19 cellular contexts compared by ENCODE assay signal in the genomic region with DNA sequence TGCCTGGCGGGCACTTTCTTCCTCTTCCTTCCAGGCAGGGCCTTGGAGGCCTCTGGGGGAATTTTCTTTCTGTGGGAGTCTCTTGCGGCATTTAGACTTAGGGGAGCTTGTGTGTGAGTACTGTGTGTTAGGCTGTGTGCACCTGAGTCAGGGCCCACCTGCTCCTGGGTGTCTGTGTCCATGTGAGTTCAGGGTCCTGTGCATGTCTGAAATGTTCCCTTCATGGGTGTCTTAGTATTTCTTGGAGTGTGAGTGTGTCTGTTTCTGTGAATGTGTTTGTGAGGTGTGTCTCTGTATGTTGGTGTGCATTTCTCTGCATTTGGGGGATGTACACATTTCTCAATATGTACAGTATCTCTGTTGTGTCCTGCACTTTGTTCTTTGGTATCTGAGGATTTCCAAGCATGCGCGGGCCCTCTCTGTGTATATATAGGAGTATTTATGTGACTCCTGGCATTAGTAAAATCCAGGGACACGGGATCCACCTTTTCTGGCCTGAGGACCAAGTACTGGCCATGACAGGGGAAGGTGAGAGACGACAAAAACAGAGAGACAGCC. TPM values are rescaled to one million over a fixed set of nuclear protein-coding genes. Genes with fewer than 3 reads are reported as not detected.
A peak's percentile ranks its signal among the peaks of the same experiment; 100 is the strongest.
DNase-seq lines count a peak whose midpoint lies in the region; ATAC-seq and TF ChIP-seq lines count a peak whose summit lies in the region.
"Had no signal": no experiment of that assay in that cellular context is flagged by ENCODE, and none has a peak within 500 bp of the region (broad histone marks: within the 10 kb centered on the region; RNA-seq: fewer than 3 reads in every experiment).

No MANE protein-coding gene starts in this region.

- no peak overlapping the region for H3K9ac ChIP-seq in HCT116 (ENCODE audit: low read length)
- H3K9ac ChIP-seq in neural progenitor cell: no peak overlapping the region

- H3K27ac Mint-ChIP-seq in activated CD8-positive, alpha-beta T cell treated with anti-CD3 and anti-CD28 coated beads, Interleukin-2, amount 10 ng/mL, durations not matched to agents 7 days and 5 days: peak overlapping the region; percentile 18
- H3K27ac Mint-ChIP-seq in activated CD8-positive, alpha-beta T cell treated with anti-CD3 and anti-CD28 coated beads for 36 hours: no peak overlapping the region
- H3K27ac Mint-ChIP-seq in endothelial cell (ENCODE audit: unreplicated experiment): peak overlapping the region; percentile 43
- no peak overlapping the region for H3K27ac Mint-ChIP-seq in neural progenitor cell

- ATAC-seq in activated CD8-positive, alpha-beta T cell treated with anti-CD3 and anti-CD28 coated beads, Interleukin-2, amount 10 ng/mL, durations not matched to agents 7 days and 5 days: no peak
- ATAC-seq in activated CD8-positive, alpha-beta T cell treated with anti-CD3 and anti-CD28 coated beads for 36 hours: no peak
- no peak for ATAC-seq in HCT116
- ATAC-seq: left cardiac atrium; stimulated activated naive CD8-positive, alpha-beta T cell treated with anti-CD3 and anti-CD28 coated beads, Interleukin-15, amount 100 ng/mL, for 72 hours had no signal

- POLR2A ChIA-PET in activated CD8-positive, alpha-beta T cell treated with anti-CD3 and anti-CD28 coated beads, Interleukin-2, amount 10 ng/mL, durations not matched to agents 7 days and 5 days (lab: Charles Lee): no interaction called here
- POLR2A ChIA-PET in activated CD8-positive, alpha-beta T cell treated with anti-CD3 and anti-CD28 coated beads for 36 hours (lab: Charles Lee): interaction anchor here (0.8 to 1.1 kb wide), 2 partner anchors 18 to 194 kb away, joined by 3 to 5 read pairs; partner anchors contain the start of genes CLSPN and NCDN
- POLR2A ChIA-PET in HCT116 (lab: Charles Lee): no interaction called here

- no peak for TF ChIP-seq RAD21 in HCT116 (IDR thresholded peaks at IDR 0.05; ENCODE audit: low read depth)

- peak overlapping the region; percentile 74 for H3K4me3 Mint-ChIP-seq in activated CD8-positive, alpha-beta T cell treated with anti-CD3 and anti-CD28 coated beads, Interleukin-2, amount 10 ng/mL, durations not matched to agents 7 days and 5 days
- no peak overlapping the region for H3K4me3 Mint-ChIP-seq in activated CD8-positive, alpha-beta T cell treated with anti-CD3 and anti-CD28 coated beads for 36 hours
- H3K4me3 Mint-ChIP-seq in endothelial cell (ENCODE audit: unreplicated experiment): peak overlapping the region; percentile 83
- H3K4me3 Mint-ChIP-seq in neural progenitor cell: peak overlapping the region; percentile 17

- RAD21 ChIA-PET in HCT116 (lab: Charles Lee; ENCODE audit: low non-redundant PET in 1 of 2, low total read pairs in 2 of 2, uncharacterized antibody in 2 of 2, unreplicated experiment in 2 of 2): no interaction called here

- H3K4me2 ChIP-seq in HCT116 (ENCODE audit: low read length) (no peak overlapping the region), neural progenitor cell (no peak overlapping the region)

- BruUV-seq in HCT116 (replicated peaks; lab: Mats Ljungman, UMichigan): TSS peak; percentile 63

- H3K4me3 ChIP-seq in HCT116 (replicated peaks in 1 of 2; ENCODE audit: low read depth in 1 of 2, low read length in 2 of 2) (no peak overlapping the region), neural progenitor cell (no peak overlapping the region), thyroid gland (replicated peaks in 1 of 3) (no peak overlapping the region), suprapubic skin (no peak overlapping the region)
- H3K4me3 ChIP-seq: cardiac muscle cell, uterus had no signal

- WGBS in thyroid gland, 2 donors: 94 to 98% methylated on average over 6 of the region's 6 CpGs
- WGBS in suprapubic skin: 67% methylated on average over 6 of the region's 6 CpGs

- H3K36me3 ChIP-seq in HCT116 (ENCODE audit: control insufficient read depth in 1 of 2, insufficient read depth in 2 of 2, low read length in 2 of 2): no peaks in the 10 kb centered on the region
- no peaks in the 10 kb centered on the region for H3K36me3 ChIP-seq in neural progenitor cell
- no peaks in the 10 kb centered on the region for H3K36me3 ChIP-seq in thyroid gland
- no peaks in the 10 kb centered on the region for H3K36me3 ChIP-seq in suprapubic skin
- H3K36me3 ChIP-seq: cardiac muscle cell, uterus had no signal

- no peaks in the 10 kb centered on the region for H4K20me1 ChIP-seq in HCT116 (ENCODE audit: insufficient read depth)
- H4K20me1 ChIP-seq in neural progenitor cell (ENCODE audit: low read depth): peaks cover 41% of the 10 kb centered on the region

- peaks cover 36% of the 10 kb centered on the region for H3K4me1 Mint-ChIP-seq in activated CD8-positive, alpha-beta T cell treated with anti-CD3 and anti-CD28 coated beads, Interleukin-2, amount 10 ng/mL, durations not matched to agents 7 days and 5 days (ENCODE audit: low read depth)
- H3K4me1 Mint-ChIP-seq in activated CD8-positive, alpha-beta T cell treated with anti-CD3 and anti-CD28 coated beads for 36 hours (ENCODE audit: low read depth): peaks cover 20% of the 10 kb centered on the region
- H3K4me1 Mint-ChIP-seq in endothelial cell (ENCODE audit: unreplicated experiment): peaks cover 25% of the 10 kb centered on the region
- peaks cover 24% of the 10 kb centered on the region for H3K4me1 Mint-ChIP-seq in neural progenitor cell

- H3K27me3 ChIP-seq in HCT116 (ENCODE audit: insufficient read depth, low read length): no peaks in the 10 kb centered on the region
- peaks cover 98% of the 10 kb centered on the region for H3K27me3 ChIP-seq in neural progenitor cell
- peaks cover 16% of the 10 kb centered on the region for H3K27me3 ChIP-seq in thyroid gland
- H3K27me3 ChIP-seq in suprapubic skin: peaks cover 13% of the 10 kb centered on the region
- H3K27me3 ChIP-seq: uterus had no signal

- no peaks in the 10 kb centered on the region for H3K9me2 ChIP-seq in HCT116 (ENCODE audit: insufficient read depth)

- H3F3A ChIP-seq in neural progenitor cell (ENCODE audit: low read depth): peaks cover 29% of the 10 kb centered on the region

- CTCF ChIA-PET in activated CD8-positive, alpha-beta T cell treated with anti-CD3 and anti-CD28 coated beads, Interleukin-2, amount 10 ng/mL, durations not matched to agents 7 days and 5 days (lab: Charles Lee): interaction anchor here (1.0 kb wide), 1 partner anchor 11 kb away, joined by 5 read pairs; no protein-coding TSS in a partner anchor
- CTCF ChIA-PET in activated CD8-positive, alpha-beta T cell treated with anti-CD3 and anti-CD28 coated beads for 36 hours (lab: Charles Lee): interaction anchor here (1.0 kb wide), 1 partner anchor 125 kb away, joined by 3 read pairs; no protein-coding TSS in a partner anchor
- CTCF ChIA-PET in HCT116 (lab: Charles Lee): no interaction called here

- TF ChIP-seq CTCF in activated CD8-positive, alpha-beta T cell treated with anti-CD3 and anti-CD28 coated beads for 36 hours (IDR thresholded peaks at IDR 0.05): no peak
- TF ChIP-seq CTCF in HCT116 (IDR thresholded peaks at IDR 0.05 in 2 of 3, conservative IDR thresholded peaks at IDR 0.05 in 1 of 3; ENCODE audit: borderline replicate concordance in 1 of 3, insufficient read depth in 1 of 3, low read depth in 2 of 3, low read length in 2 of 3) (no peak), endothelial cell (IDR thresholded peaks at IDR 0.05; ENCODE audit: unreplicated experiment) (no peak), neural progenitor cell (IDR thresholded peaks at IDR 0.05) (no peak), thyroid gland (IDR thresholded peaks at IDR 0.05) (no peak), suprapubic skin (IDR thresholded peaks at IDR 0.05) (no peak)

- H3K4me1 ChIP-seq in HCT116 (ENCODE audit: control insufficient read depth in 1 of 2, insufficient read depth in 2 of 2, low read length in 2 of 2): peaks cover 12 to 29% of the 10 kb centered on the region in 2 experiments; a peak in 3 of 4 replicates
- peaks cover 13% of the 10 kb centered on the region for H3K4me1 ChIP-seq in neural progenitor cell
- H3K4me1 ChIP-seq in thyroid gland: peaks cover 13 to 26% of the 10 kb centered on the region in 2 donors
- H3K4me1 ChIP-seq in suprapubic skin: peaks cover 58% of the 10 kb centered on the region

- peaks cover 10% of the 10 kb centered on the region for H3K36me3 Mint-ChIP-seq in activated CD8-positive, alpha-beta T cell treated with anti-CD3 and anti-CD28 coated beads, Interleukin-2, amount 10 ng/mL, durations not matched to agents 7 days and 5 days (ENCODE audit: low read depth)
- no peaks in the 10 kb centered on the region for H3K36me3 Mint-ChIP-seq in activated CD8-positive, alpha-beta T cell treated with anti-CD3 and anti-CD28 coated beads for 36 hours (ENCODE audit: low read depth)
- H3K36me3 Mint-ChIP-seq in endothelial cell (ENCODE audit: low read depth, unreplicated experiment) (peaks cover 17% of the 10 kb centered on the region), neural progenitor cell (peaks cover 2% of the 10 kb centered on the region)

- H3K27ac ChIP-seq in HCT116 (ENCODE audit: low read depth, low read length): no peak overlapping the region
- H3K27ac ChIP-seq in neural progenitor cell: no peak overlapping the region
- H3K27ac ChIP-seq in thyroid gland: no peak overlapping the region
- H3K27ac ChIP-seq in suprapubic skin: no peak overlapping the region
- H3K27ac ChIP-seq in caudate nucleus (ENCODE audit: low read depth, low read length): no peak overlapping the region
- H3K27ac ChIP-seq: cardiac muscle cell, uterus had no signal

- no peaks in the 10 kb centered on the region for H3K9me3 ChIP-seq in HCT116 (ENCODE audit: control insufficient read depth in 1 of 2, insufficient read depth in 1 of 2, low read depth in 1 of 2, low read length in 2 of 2)
- H3K9me3 ChIP-seq in neural progenitor cell (ENCODE audit: low read depth): no peaks in the 10 kb centered on the region
- no peaks in the 10 kb centered on the region for H3K9me3 ChIP-seq in thyroid gland
- no peaks in the 10 kb centered on the region for H3K9me3 ChIP-seq in suprapubic skin
- H3K9me3 ChIP-seq: uterus had no signal

- H3K79me2 ChIP-seq in HCT116 (ENCODE audit: insufficient read depth, low read length): no peaks in the 10 kb centered on the region
- no peaks in the 10 kb centered on the region for H3K79me2 ChIP-seq in neural progenitor cell (ENCODE audit: low read depth)

- H3K9me3 Mint-ChIP-seq in activated CD8-positive, alpha-beta T cell treated with anti-CD3 and anti-CD28 coated beads, Interleukin-2, amount 10 ng/mL, durations not matched to agents 7 days and 5 days (ENCODE audit: insufficient read depth): no peaks in the 10 kb centered on the region
- H3K9me3 Mint-ChIP-seq in activated CD8-positive, alpha-beta T cell treated with anti-CD3 and anti-CD28 coated beads for 36 hours: no peaks in the 10 kb centered on the region
- H3K9me3 Mint-ChIP-seq in endothelial cell (ENCODE audit: unreplicated experiment) (no peaks in the 10 kb centered on the region), neural progenitor cell (peaks cover 3% of the 10 kb centered on the region)
- H3K9me3 Mint-ChIP-seq: stimulated activated naive CD8-positive, alpha-beta T cell treated with anti-CD3 and anti-CD28 coated beads, Interleukin-15, amount 100 ng/mL, for 72 hours had no signal

- peaks cover 21% of the 10 kb centered on the region for H3K27me3 Mint-ChIP-seq in activated CD8-positive, alpha-beta T cell treated with anti-CD3 and anti-CD28 coated beads, Interleukin-2, amount 10 ng/mL, durations not matched to agents 7 days and 5 days (ENCODE audit: low read depth)
- peaks cover 10% of the 10 kb centered on the region for H3K27me3 Mint-ChIP-seq in activated CD8-positive, alpha-beta T cell treated with anti-CD3 and anti-CD28 coated beads for 36 hours
- H3K27me3 Mint-ChIP-seq in endothelial cell (ENCODE audit: unreplicated experiment) (peaks cover 27% of the 10 kb centered on the region), neural progenitor cell (ENCODE audit: insufficient read depth, low read depth) (peaks cover 63% of the 10 kb centered on the region)

- intact Hi-C loops in activated CD8-positive, alpha-beta T cell treated with anti-CD3 and anti-CD28 coated beads for 36 hours (cut with micrococcal nuclease): no loop called here
- intact Hi-C loops in HCT116 (cut with micrococcal nuclease): no loop called here
- intact Hi-C loops in thyroid gland (cut with DNase I): no loop called here

- TF ChIP-seq POLR2A in HCT116 (IDR thresholded peaks at IDR 0.05; ENCODE audit: borderline replicate concordance, extremely low read depth, insufficient read depth, insufficient read length) (no peak), thyroid gland (IDR thresholded peaks at IDR 0.05) (no peak), suprapubic skin (IDR thresholded peaks at IDR 0.05) (no peak)

- no peak for DNase-seq in activated CD8-positive, alpha-beta T cell treated with anti-CD3 and anti-CD28 coated beads, Interleukin-2, amount 10 ng/mL, durations not matched to agents 7 days and 5 days
- no peak for DNase-seq in activated CD8-positive, alpha-beta T cell treated with anti-CD3 and anti-CD28 coated beads for 36 hours
- DNase-seq in HCT116 (ENCODE audit: low read depth, low spot score): no peak
- no peak for DNase-seq in endothelial cell (ENCODE audit: low spot score)
- DNase-seq in neural progenitor cell (ENCODE audit: low spot score): no peak
- DNase-seq in thyroid gland: no peak
- no peak for DNase-seq in suprapubic skin (ENCODE audit: low spot score in 2 of 2)
- DNase-seq in caudate nucleus (lab: John Stamatoyannopoulos, UW): no peak
- DNase-seq: activated CD8-positive, alpha-beta memory T cell treated with anti-CD3 and anti-CD28 coated beads, Interleukin-2, amount 50 U/mL, for 4 hours; effector CD8-positive, alpha-beta T cell; left cardiac atrium; NCI-H1105; NCI-H2171 treated with DMSO at 0.1 percent for 48 hours; NK-92 treated with Interleukin-12 subunit alpha and Interleukin-12 subunit beta, amount 100 ng/mL, for 24 hours; stimulated activated CD4-positive, alpha-beta T cell treated with anti-CD3 and anti-CD28 coated beads, Interleukin-12 subunit alpha, Interleukin-12 subunit beta, amount 100 ng/mL, for 4 hours; stimulated activated naive CD8-positive, alpha-beta T cell treated with anti-CD3 and anti-CD28 coated beads, Interleukin-15, amount 100 ng/mL, for 72 hours; SW 1271; uterus had no signal

- TF ChIP-seq EP300 in suprapubic skin (IDR thresholded peaks at IDR 0.05): no peak

- H2AFZ ChIP-seq in HCT116 (ENCODE audit: low read depth, low read length, poor library complexity, severe bottlenecking) (no peak overlapping the region), neural progenitor cell (replicated peaks) (no peak overlapping the region)

RNA-seq across cellular contexts. Expression of gene TFAP2E, which starts 2.4 kb away (rescaled TPM):
- 1 to 10 TPM; 1.0 to 1.1 TPM for total RNA-seq in activated CD8-positive, alpha-beta T cell treated with anti-CD3 and anti-CD28 coated beads, Interleukin-2, amount 10 ng/mL, durations not matched to agents 7 days and 5 days
- total RNA-seq in activated CD8-positive, alpha-beta T cell treated with anti-CD3 and anti-CD28 coated beads for 36 hours: under 1 TPM; 0.56 to 0.58 TPM
- total RNA-seq in HCT116 (2021; ENCODE audit: unreplicated experiment) (6.1 TPM), endothelial cell (ENCODE audit: unreplicated experiment) (3.6 TPM), neural progenitor cell (ENCODE audit: low replicate concordance) (not detected in 2 replicates), thyroid gland (under 1 TPM in 1 of 4 donors, not detected in 3; 0.81 TPM), suprapubic skin (1 to 10 TPM; 3.2 to 9.0 (median 5.2) TPM)
- polyA plus RNA-seq in HCT116 (2012): 3.5 and 4.0 TPM in 2 replicates
- polyA plus RNA-seq: cardiac muscle cell had no signal

RNA-seq across cellular contexts. Expression of gene NCDN, which starts 17.9 kb away (rescaled TPM):
- total RNA-seq in activated CD8-positive, alpha-beta T cell treated with anti-CD3 and anti-CD28 coated beads, Interleukin-2, amount 10 ng/mL, durations not matched to agents 7 days and 5 days: 10 to 100 TPM; 19.3 to 19.4 TPM
- 10 to 100 TPM; 17.3 to 17.5 TPM for total RNA-seq in activated CD8-positive, alpha-beta T cell treated with anti-CD3 and anti-CD28 coated beads for 36 hours
- 24.5 TPM for total RNA-seq in HCT116 (2021; ENCODE audit: unreplicated experiment)
- 14.5 and 15.2 TPM in 2 replicates for polyA plus RNA-seq in HCT116 (2012)
- 21.6 TPM for total RNA-seq in endothelial cell (ENCODE audit: unreplicated experiment)
- total RNA-seq in neural progenitor cell (ENCODE audit: low replicate concordance): 5.8 and 19.2 TPM in 2 replicates
- 10 to 100 TPM; 16.1 to 32.0 (median 26.9) TPM for total RNA-seq in thyroid gland
- total RNA-seq in suprapubic skin: 10 to 100 TPM; 14.1 to 26.2 (median 24.1) TPM

RNA-seq across cellular contexts. Expression of gene KIAA0319L, which starts 18.3 kb away (rescaled TPM):
- 10 to 100 TPM; 27.0 to 36.1 TPM for total RNA-seq in activated CD8-positive, alpha-beta T cell treated with anti-CD3 and anti-CD28 coated beads, Interleukin-2, amount 10 ng/mL, durations not matched to agents 7 days and 5 days
- total RNA-seq in activated CD8-positive, alpha-beta T cell treated with anti-CD3 and anti-CD28 coated beads for 36 hours: 10 to 100 TPM; 22.8 to 30.9 TPM
- 35.6 TPM for total RNA-seq in HCT116 (2021; ENCODE audit: unreplicated experiment)
- 25.7 and 28.7 TPM in 2 replicates for polyA plus RNA-seq in HCT116 (2012)
- total RNA-seq in endothelial cell (ENCODE audit: unreplicated experiment): 69.2 TPM
- total RNA-seq in neural progenitor cell (ENCODE audit: low replicate concordance): 58.2 and 58.3 TPM in 2 replicates
- total RNA-seq in thyroid gland: 100 to 1,000 TPM in 3 of 4 donors, 10 to 100 TPM in 1; 65.8 to 123 (median 111) TPM
- 100 to 1,000 TPM in 2 of 4 donors, 10 to 100 TPM in 2; 52.1 to 124 (median 83.5) TPM for total RNA-seq in suprapubic skin

Comparison
In these comparisons a context has a peak if more than half of its experiments do, and no peak if none do; other contexts are left out.
1. H3K27ac Mint-ChIP-seq: peak in activated CD8-positive, alpha-beta T cell treated with anti-CD3 and anti-CD28 coated beads, Interleukin-2, amount 10 ng/mL, durations not matched to agents 7 days and 5 days (single experiment) and endothelial cell (single experiment); none in activated CD8-positive, alpha-beta T cell treated with anti-CD3 and anti-CD28 coated beads for 36 hours (single experiment) and neural progenitor cell (single experiment).